ENCODE assay signal across 19 cellular contexts in genomic region chr14:101193126-101193844, GRCh38.
DNase-seq lines count a peak whose midpoint lies in the region; ATAC-seq, FAIRE-seq and TF ChIP-seq lines count a peak whose summit lies in the region.
"Had no signal": no experiment of that assay in that cellular context is flagged by ENCODE, and none has a peak within 500 bp of the region (broad histone marks: within the 10 kb centered on the region; RNA-seq: fewer than 3 reads in every experiment).

No MANE protein-coding gene starts in this region.

- DNase-seq in D341Med (ENCODE audit: low spot score) (peak; percentile 16), kidney (peak; percentile 46), sciatic nerve (ENCODE audit: low spot score) (peak; percentile 39)
- DNase-seq: activated CD4-positive, CD25-positive, alpha-beta regulatory T cell treated with anti-CD3 and anti-CD28 coated beads, Interleukin-2, amount 50 U/mL, for 72 hours; activated gamma-delta T cell treated with Interleukin-2 at 50 U/mL for 16 hours; EL; Kasumi-1; nephron progenitor cell; stimulated activated CD4-positive, alpha-beta T cell treated with anti-CD3 and anti-CD28 coated beads, Interleukin-15, amount 100 ng/mL, for 24 hours; T-helper 9 cell had no signal

- TF ChIP-seq CTCF in kidney (IDR thresholded peaks at IDR 0.05; ENCODE audit: borderline replicate concordance, extremely low read depth, insufficient read depth), result no peak

- H3K9me3 ChIP-seq in KOPT-K1 (ENCODE audit: insufficient read depth, low read length, poor library complexity, severe bottlenecking), result no peaks in the 10 kb centered on the region
- no peaks in the 10 kb centered on the region for H3K9me3 ChIP-seq in kidney (ENCODE audit: control insufficient read depth in 1 of 2, low read length in 2 of 2)
- H3K9me3 ChIP-seq: gastroesophageal sphincter, thoracic aorta had no signal

- H3K4me3 ChIP-seq in kidney (ENCODE audit: low read length in 2 of 2), result no peak overlapping the region
- H3K4me3 ChIP-seq: cardiac muscle cell, gastroesophageal sphincter, thoracic aorta had no signal

- ATAC-seq in sciatic nerve, result no peak
- ATAC-seq in GM21390 (IDR thresholded peaks at IDR 0.05; ENCODE audit: unreplicated experiment), result no peak
- ATAC-seq in HG03280 (IDR thresholded peaks at IDR 0.05; ENCODE audit: unreplicated experiment), result no peak
- no peak for ATAC-seq in GM18873 (IDR thresholded peaks at IDR 0.05; ENCODE audit: low FRiP score, unreplicated experiment)
- ATAC-seq: esophagus mucosa, gastroesophageal sphincter had no signal

- H3K9ac ChIP-seq in kidney (ENCODE audit: low read length in 2 of 2), result no peak overlapping the region

- H3K4me1 ChIP-seq in kidney (ENCODE audit: control insufficient read depth in 1 of 2, insufficient read depth in 1 of 2, low read depth in 1 of 2, low read length in 2 of 2), result no peaks in the 10 kb centered on the region

- H3K27ac ChIP-seq in KOPT-K1 (ENCODE audit: low read depth, low read length, poor library complexity, severe bottlenecking) (peak overlapping the region; percentile 6), kidney (ENCODE audit: low read depth in 2 of 2, low read length in 2 of 2) (no peak overlapping the region)
- H3K27ac ChIP-seq: cardiac muscle cell, gastroesophageal sphincter, RWPE1, thoracic aorta had no signal

- intact Hi-C loops in kidney (cut with DNase I), result no loop called here
- intact Hi-C loops in sciatic nerve (cut with DNase I), result no loop called here

- H3K36me3 ChIP-seq in KOPT-K1 (ENCODE audit: insufficient read depth, low read length) (no peaks in the 10 kb centered on the region), kidney (ENCODE audit: control insufficient read depth in 1 of 2, insufficient read depth in 2 of 2, low read length in 2 of 2) (no peaks in the 10 kb centered on the region)
- H3K36me3 ChIP-seq: cardiac muscle cell, gastroesophageal sphincter, thoracic aorta had no signal

- FAIRE-seq in kidney (lab: Jason Lieb, UNC), result no peak
